In the genomic region with DNA sequence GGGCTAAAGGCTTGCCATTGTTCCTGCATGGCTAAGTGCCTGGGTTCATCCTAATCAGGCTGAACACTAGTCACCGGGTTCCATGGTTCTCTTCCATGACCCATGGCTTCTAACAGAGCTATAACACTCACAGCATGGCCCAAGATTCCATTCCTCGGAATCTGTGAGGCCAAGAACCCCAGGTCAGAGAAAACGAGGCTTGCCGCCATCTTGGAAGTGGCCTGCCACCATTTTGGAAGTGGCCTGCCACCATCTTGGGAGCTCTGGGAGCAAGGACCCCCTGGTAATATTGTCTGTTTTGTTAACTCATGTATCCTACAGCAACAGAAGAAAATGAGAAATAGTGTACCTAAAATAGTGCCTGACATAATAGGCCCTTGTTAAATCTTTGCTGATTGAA, we compare ENCODE assay signal across 1 cellular context.
TF ChIP-seq lines count a peak whose summit lies in the region.

No MANE protein-coding gene starts in this region.

TF ChIP-seq in Ishikawa, 13 proteins besides CTCF, POLR2A, EP300 and RAD21 (continued from another document):
- TF ChIP-seq, protein P1, sequence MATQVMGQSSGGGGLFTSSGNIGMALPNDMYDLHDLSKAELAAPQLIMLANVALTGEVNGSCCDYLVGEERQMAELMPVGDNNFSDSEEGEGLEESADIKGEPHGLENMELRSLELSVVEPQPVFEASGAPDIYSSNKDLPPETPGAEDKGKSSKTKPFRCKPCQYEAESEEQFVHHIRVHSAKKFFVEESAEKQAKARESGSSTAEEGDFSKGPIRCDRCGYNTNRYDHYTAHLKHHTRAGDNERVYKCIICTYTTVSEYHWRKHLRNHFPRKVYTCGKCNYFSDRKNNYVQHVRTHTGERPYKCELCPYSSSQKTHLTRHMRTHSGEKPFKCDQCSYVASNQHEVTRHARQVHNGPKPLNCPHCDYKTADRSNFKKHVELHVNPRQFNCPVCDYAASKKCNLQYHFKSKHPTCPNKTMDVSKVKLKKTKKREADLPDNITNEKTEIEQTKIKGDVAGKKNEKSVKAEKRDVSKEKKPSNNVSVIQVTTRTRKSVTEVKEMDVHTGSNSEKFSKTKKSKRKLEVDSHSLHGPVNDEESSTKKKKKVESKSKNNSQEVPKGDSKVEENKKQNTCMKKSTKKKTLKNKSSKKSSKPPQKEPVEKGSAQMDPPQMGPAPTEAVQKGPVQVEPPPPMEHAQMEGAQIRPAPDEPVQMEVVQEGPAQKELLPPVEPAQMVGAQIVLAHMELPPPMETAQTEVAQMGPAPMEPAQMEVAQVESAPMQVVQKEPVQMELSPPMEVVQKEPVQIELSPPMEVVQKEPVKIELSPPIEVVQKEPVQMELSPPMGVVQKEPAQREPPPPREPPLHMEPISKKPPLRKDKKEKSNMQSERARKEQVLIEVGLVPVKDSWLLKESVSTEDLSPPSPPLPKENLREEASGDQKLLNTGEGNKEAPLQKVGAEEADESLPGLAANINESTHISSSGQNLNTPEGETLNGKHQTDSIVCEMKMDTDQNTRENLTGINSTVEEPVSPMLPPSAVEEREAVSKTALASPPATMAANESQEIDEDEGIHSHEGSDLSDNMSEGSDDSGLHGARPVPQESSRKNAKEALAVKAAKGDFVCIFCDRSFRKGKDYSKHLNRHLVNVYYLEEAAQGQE (IDR thresholded peaks at IDR 0.05; ENCODE audit: low read depth): no peak
- no peak for TF ChIP-seq FOXM1 (IDR thresholded peaks at IDR 0.05; ENCODE audit: borderline replicate concordance, low read depth)
